In the genomic region with DNA sequence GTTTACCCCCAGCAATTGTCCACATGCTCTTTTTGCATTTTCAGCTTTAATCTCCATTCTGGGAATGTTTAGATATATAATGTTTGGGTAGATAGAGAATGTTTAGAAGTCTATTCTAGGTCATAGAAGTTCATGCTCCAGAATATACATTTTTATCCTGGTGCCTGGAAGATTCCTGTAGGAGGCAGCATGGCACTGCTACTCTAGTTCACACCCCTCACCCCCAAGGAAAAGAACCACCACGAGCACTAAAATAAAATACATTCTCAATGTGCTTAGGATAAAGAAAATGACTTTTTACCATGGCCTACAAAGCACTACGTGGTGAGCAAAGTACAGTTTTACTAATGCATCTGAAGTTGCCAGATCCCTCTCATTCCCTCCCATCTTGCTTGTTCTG, we compare ENCODE assay signal across 20 cellular contexts. TPM values are rescaled to one million over a fixed set of nuclear protein-coding genes. Genes with fewer than 3 reads are reported as not detected.
DNase-seq lines count a peak whose midpoint lies in the region; ATAC-seq and TF ChIP-seq lines count a peak whose summit lies in the region.
"Had no signal": no experiment of that assay in that cellular context is flagged by ENCODE, and none has a peak within 500 bp of the region (broad histone marks: within the 10 kb centered on the region; RNA-seq: fewer than 3 reads in every experiment).

No MANE protein-coding gene starts in this region.

- H2BK5ac ChIP-seq in H9 (ENCODE audit: insufficient read length, low read length) (no peak overlapping the region), mesendoderm (ENCODE audit: low read length) (no peak overlapping the region)

- no peak overlapping the region for H3K27ac Mint-ChIP-seq in H9
- H3K27ac Mint-ChIP-seq: activated CD8-positive, alpha-beta T cell treated with anti-CD3 and anti-CD28 coated beads, Interleukin-2, amount 10 ng/mL, durations not matched to agents 7 days and 5 days; activated T-helper 17 cell treated with anti-CD3 and anti-CD28 coated beads, Interleukin-2, amount 50 U/mL, for 72 hours; natural killer cell had no signal

- H3K56ac ChIP-seq in H9 (ENCODE audit: insufficient read length, low read depth, low read length) (no peak overlapping the region), mesendoderm (ENCODE audit: low read length) (no peak overlapping the region)

- H3K36me3 ChIP-seq in kidney epithelial cell (ENCODE audit: control insufficient read depth, insufficient read depth, low read length) (no peaks in the 10 kb centered on the region), mesendoderm (ENCODE audit: control insufficient read depth, insufficient read depth, low read length) (no peaks in the 10 kb centered on the region)
- H3K36me3 ChIP-seq: tibial artery had no signal

- WGBS in H9 (ENCODE audit: extremely low coverage, insufficient read length, low lambda C conversion rate) = no CpG with 5 or more reads among the region's 2 CpGs
- no CpG with 5 or more reads among the region's 2 CpGs for WGBS in mesendoderm (ENCODE audit: extremely low coverage, insufficient coverage, low lambda C conversion rate)

- DNase-seq in AG04449 (ENCODE audit: low read depth, low spot score) = no peak
- DNase-seq in H9 = no peak
- no peak for DNase-seq in astrocyte of the cerebellum (ENCODE audit: low read depth)
- no peak for DNase-seq in kidney epithelial cell (ENCODE audit: low read depth)
- DNase-seq in NCI-H2029 treated with DMSO at 0.1 percent for 48 hours (lab: John Stamatoyannopoulos, UW) = no peak
- no peak for DNase-seq in mesendoderm
- DNase-seq: activated CD8-positive, alpha-beta T cell treated with anti-CD3 and anti-CD28 coated beads, Interleukin-2, amount 10 ng/mL, durations not matched to agents 7 days and 5 days; C1 segment of cervical spinal cord; H7; hypothalamus; KBM-7; natural killer cell; NCI-H1436; NCI-H345; stimulated activated CD4-positive, alpha-beta T cell treated with anti-CD3 and anti-CD28 coated beads, Interleukin-2, amount 100 ng/mL, for 48 hours; tibial artery had no signal

- H2BK15ac ChIP-seq in H9 (ENCODE audit: low read depth, low read length) (no peak overlapping the region), mesendoderm (replicated peaks; ENCODE audit: low read depth) (no peak overlapping the region)

- H3K27me3 ChIP-seq in H9 (ENCODE audit: insufficient read depth, low read length) = no peaks in the 10 kb centered on the region
- H3K27me3 ChIP-seq in kidney epithelial cell (ENCODE audit: control insufficient read depth, insufficient read depth, low read length) = no peaks in the 10 kb centered on the region
- H3K27me3 ChIP-seq in mesendoderm (ENCODE audit: insufficient read depth, low read length, poor library complexity) = no peaks in the 10 kb centered on the region
- H3K27me3 ChIP-seq: SJSA1, tibial artery had no signal

- peaks cover 5% of the 10 kb centered on the region in 2 experiments; a peak in 3 of 4 replicates for H3K4me1 Mint-ChIP-seq in H9
- H3K4me1 Mint-ChIP-seq: activated T-helper 17 cell treated with anti-CD3 and anti-CD28 coated beads, Interleukin-2, amount 50 U/mL, for 72 hours; natural killer cell had no signal

- no peaks in the 10 kb centered on the region for H4K20me1 ChIP-seq in H9 (ENCODE audit: control insufficient read depth, insufficient read depth, insufficient read length)

- TF ChIP-seq CTCF in AG04449 (IDR thresholded peaks at IDR 0.05; ENCODE audit: insufficient read depth, low read length, missing control alignments) (peak; percentile 42), H9 (conservative IDR thresholded peaks at IDR 0.05) (peak; percentile 46), astrocyte of the cerebellum (IDR thresholded peaks at IDR 0.05; ENCODE audit: low read depth, low read length, missing control alignments) (peak; percentile 21), kidney epithelial cell (IDR thresholded peaks at IDR 0.05; ENCODE audit: insufficient read depth, low read length, poor library complexity, severe bottlenecking) (peak; percentile 10)

- ATAC-seq in HG02623 (IDR thresholded peaks at IDR 0.05; ENCODE audit: unreplicated experiment) (no peak), HG03108 (IDR thresholded peaks at IDR 0.05; ENCODE audit: unreplicated experiment) (no peak)
- ATAC-seq: activated CD8-positive, alpha-beta T cell treated with anti-CD3 and anti-CD28 coated beads, Interleukin-2, amount 10 ng/mL, durations not matched to agents 7 days and 5 days; activated T-helper 17 cell treated with anti-CD3 and anti-CD28 coated beads, Interleukin-2, amount 50 U/mL, for 72 hours; natural killer cell had no signal

- H4K8ac ChIP-seq in H9 (replicated peaks; ENCODE audit: insufficient read length, low read depth, low read length) (no peak overlapping the region), mesendoderm (ENCODE audit: low read depth, low read length) (no peak overlapping the region)

- H3K79me1 ChIP-seq in H9 (ENCODE audit: insufficient read depth, low read depth, low read length, poor library complexity, severe bottlenecking) (peaks cover 3% of the 10 kb centered on the region), mesendoderm (ENCODE audit: low read length) (peaks cover 14% of the 10 kb centered on the region)

- H3K14ac ChIP-seq in H9 (ENCODE audit: insufficient read depth, low read length) = no peak overlapping the region

- no peak overlapping the region for H2AFZ ChIP-seq in H9 (ENCODE audit: low read length)

- peaks cover 0 to 8% (median 2%) of the 10 kb centered on the region in 3 experiments; a peak in 2 of 7 replicates for H3K36me3 Mint-ChIP-seq in H9 (ENCODE audit: insufficient read depth in 1 of 3, low read depth in 3 of 3)
- H3K36me3 Mint-ChIP-seq: natural killer cell had no signal

- in situ Hi-C loops in astrocyte of the cerebellum (cut with HindIII; ENCODE audit: low sequenced_read_pairs) = no loop called here

- H4K5ac ChIP-seq in H9 (ENCODE audit: insufficient read length, low read depth, low read length) = no peak overlapping the region
- H4K5ac ChIP-seq in mesendoderm (ENCODE audit: low read length) = no peak overlapping the region

- no peak overlapping the region for H3K9ac ChIP-seq in H9 (ENCODE audit: extremely low read depth, insufficient read length, low read length)
- H3K9ac ChIP-seq in mesendoderm (ENCODE audit: low read length) = no peak overlapping the region

- CTCF ChIA-PET in AG04449 (lab: Yijun Ruan, JAX) = interaction anchor here (0.8 to 3.3 kb wide), 13 partner anchors 11 to 222 kb away, joined by 3 to 22 read pairs (median 4); no protein-coding TSS in a partner anchor

- H3T11ph ChIP-seq in H9 (ENCODE audit: low read length) = no peak overlapping the region

- no peak overlapping the region for H3K4me3 Mint-ChIP-seq in H9
- H3K4me3 Mint-ChIP-seq: activated CD8-positive, alpha-beta T cell treated with anti-CD3 and anti-CD28 coated beads, Interleukin-2, amount 10 ng/mL, durations not matched to agents 7 days and 5 days; activated T-helper 17 cell treated with anti-CD3 and anti-CD28 coated beads, Interleukin-2, amount 50 U/mL, for 72 hours; natural killer cell had no signal

- H2BK120ac ChIP-seq in H9 (ENCODE audit: low read depth, low read length, poor library complexity, severe bottlenecking) (no peak overlapping the region), mesendoderm (ENCODE audit: low read depth, low read length) (no peak overlapping the region)

- H3K4me1 ChIP-seq in H9 (ENCODE audit: insufficient read depth, low read length) = no peaks in the 10 kb centered on the region
- H3K4me1 ChIP-seq in mesendoderm (ENCODE audit: control insufficient read depth, low read depth, low read length) = no peaks in the 10 kb centered on the region

- H3K4me3 ChIP-seq in AG04449 (ENCODE audit: low read depth, low read length) = no peak overlapping the region
- no peak overlapping the region for H3K4me3 ChIP-seq in astrocyte of the cerebellum (ENCODE audit: low read depth, low read length)
- no peak overlapping the region for H3K4me3 ChIP-seq in kidney epithelial cell (ENCODE audit: low read depth, low read length)
- H3K4me3 ChIP-seq in mesendoderm (ENCODE audit: low read length) = no peak overlapping the region
- H3K4me3 ChIP-seq: SJSA1, tibial artery had no signal

- H3K23me2 ChIP-seq in H9 (ENCODE audit: insufficient read length, low read depth, low read length, poor library complexity, severe bottlenecking) = no peaks in the 10 kb centered on the region

- H3K9me3 ChIP-seq in H9 (ENCODE audit: control insufficient read depth, low read depth, low read length) = no peaks in the 10 kb centered on the region
- H3K9me3 ChIP-seq: SJSA1, tibial artery had no signal

- H3K23ac ChIP-seq in H9 (ENCODE audit: insufficient read length, low read depth, low read length) = no peak overlapping the region
- H3K23ac ChIP-seq in mesendoderm (ENCODE audit: low read length) = no peak overlapping the region

- POLR2A ChIA-PET in AG04449 (lab: Yijun Ruan, JAX) = no interaction called here

- H3K27me3 Mint-ChIP-seq in H9 (ENCODE audit: low read depth) = no peaks in the 10 kb centered on the region

- H3K9me3 Mint-ChIP-seq in H9 = no peaks in the 10 kb centered on the region
- H3K9me3 Mint-ChIP-seq: activated T-helper 17 cell treated with anti-CD3 and anti-CD28 coated beads, Interleukin-2, amount 50 U/mL, for 72 hours; natural killer cell had no signal

- no peaks in the 10 kb centered on the region; the same call in 1 of the 2 replicates for H3K79me2 ChIP-seq in H9 (ENCODE audit: insufficient read depth, low read length)
- peaks cover 2% of the 10 kb centered on the region for H3K79me2 ChIP-seq in mesendoderm (ENCODE audit: control insufficient read depth, insufficient read depth, low read length)

- H3K4me2 ChIP-seq in H9 (ENCODE audit: insufficient read depth, insufficient read length, low read length) = no peak overlapping the region
- no peak overlapping the region for H3K4me2 ChIP-seq in mesendoderm (ENCODE audit: low read length)

- H2BK20ac ChIP-seq in H9 (ENCODE audit: low read depth, low read length, poor library complexity, severe bottlenecking) = no peak overlapping the region

- H2AK5ac ChIP-seq in H9 (ENCODE audit: insufficient read length, low read length) (no peak overlapping the region), mesendoderm (ENCODE audit: low read length) (no peak overlapping the region)

- H3K18ac ChIP-seq in H9 (ENCODE audit: insufficient read length, low read depth, low read length) (no peak overlapping the region), mesendoderm (ENCODE audit: low read length) (no peak overlapping the region)

- no peak overlapping the region for H4K91ac ChIP-seq in H9 (ENCODE audit: insufficient read length, low read depth, low read length)

- no peak overlapping the region for H2BK12ac ChIP-seq in H9 (ENCODE audit: insufficient read length, low read depth, low read length)

- H3K27ac ChIP-seq in H9 (ENCODE audit: insufficient read length, low read depth, low read length) (no peak overlapping the region), mesendoderm (ENCODE audit: low read depth, low read length) (no peak overlapping the region)
- H3K27ac ChIP-seq: SJSA1, tibial artery had no signal

- no peak overlapping the region for H3K4ac ChIP-seq in H9 (ENCODE audit: low read depth, low read length)
- H3K4ac ChIP-seq in mesendoderm (ENCODE audit: low read depth, low read length) = no peak overlapping the region

RNA-seq across cellular contexts. Expression of gene MYO1B, which starts 53.8 kb away (rescaled TPM):
- total RNA-seq in H9 (2021) = 43.2 and 51.4 TPM in 2 replicates
- total RNA-seq in kidney epithelial cell = 62.8 and 66.3 TPM in 2 replicates
- 35.0 TPM for polyA plus RNA-seq in mesendoderm (2013, experiment 1 of 2)
- 35.1 TPM for polyA plus RNA-seq in mesendoderm (2013, experiment 2 of 2)
